Comparison of ENCODE assay signal across 1 cellular context in the genomic region with DNA sequence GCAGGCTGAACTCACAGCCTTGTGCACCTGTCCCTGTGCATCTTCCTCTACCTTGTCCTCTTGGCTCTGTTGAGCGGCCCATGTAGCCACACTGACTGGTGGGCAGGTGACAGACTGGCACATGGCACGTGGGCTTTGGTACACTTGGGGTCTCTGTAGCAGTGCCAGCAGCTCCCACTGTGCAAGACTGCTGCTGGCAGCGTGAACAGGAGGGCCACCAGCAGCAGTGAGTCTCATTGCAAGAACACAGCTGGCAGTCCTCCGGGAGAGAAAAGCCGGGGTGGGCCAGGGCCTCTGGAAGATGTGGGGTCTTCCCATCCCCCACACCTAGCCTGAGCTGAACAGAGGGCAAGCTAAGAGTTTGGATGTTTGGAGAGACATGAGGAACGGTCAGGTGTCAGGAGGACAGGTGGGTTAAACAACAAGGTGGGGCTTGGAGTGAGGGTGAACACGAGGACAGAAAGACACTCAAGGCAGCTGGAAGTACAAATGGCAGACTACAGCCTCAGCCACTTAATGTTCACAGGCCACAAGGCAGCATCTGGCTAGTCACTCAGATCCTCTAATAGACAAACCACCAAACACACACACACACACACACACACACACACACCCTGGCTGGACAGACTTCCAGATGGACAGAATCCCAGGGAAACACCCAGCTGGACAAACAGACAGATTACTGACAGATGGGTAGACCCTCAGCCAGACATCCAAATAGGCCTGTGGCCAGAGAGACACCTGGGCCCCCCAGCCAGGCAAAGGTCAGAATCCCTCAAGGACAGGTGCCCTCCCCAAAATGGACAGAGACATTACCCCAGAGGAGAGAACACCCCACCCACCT.
TF ChIP-seq lines count a peak whose summit lies in the region.

No MANE protein-coding gene starts in this region.

TF ChIP-seq in K562, 482 proteins besides CTCF, POLR2A, EP300 and RAD21:
- no peak for TF ChIP-seq NR4A1 (CRISPR knock-in tag; IDR thresholded peaks at IDR 0.05)
- no peak for TF ChIP-seq NR4A1 (tag; IDR thresholded peaks at IDR 0.05)
- no peak for TF ChIP-seq SRSF1 (IDR thresholded peaks at IDR 0.05; ENCODE audit: low read depth, low read length)
- TF ChIP-seq NFE2 (IDR thresholded peaks at IDR 0.05; ENCODE audit: low read depth): no peak
- TF ChIP-seq HDAC3 (IDR thresholded peaks at IDR 0.05; ENCODE audit: borderline replicate concordance, partially characterized antibody): no peak
- TF ChIP-seq BRCA1 (IDR thresholded peaks at IDR 0.05): no peak
- TF ChIP-seq BRCA1 (CRISPR knock-in tag; IDR thresholded peaks at IDR 0.05): no peak
